Comparison of ENCODE assay signal across 10 cellular contexts in genomic region chr2:11304476-11304875, GRCh38.
"Had no signal": no experiment of that assay in that cellular context is flagged by ENCODE, and none has a peak within 500 bp of the region (broad histone marks: within the 10 kb centered on the region; RNA-seq: fewer than 3 reads in every experiment).

No MANE protein-coding gene starts in this region.

- ATAC-seq: GM23338, HCT116 had no signal

- H3K36me3 ChIP-seq: HAP-1 had no signal

- H3K4me2 ChIP-seq: GM23338 had no signal

- H3K4me1 Mint-ChIP-seq: GM23338, H9 had no signal

- H2AFZ ChIP-seq: GM23248, GM23338 had no signal

- H3K27ac Mint-ChIP-seq: GM23338, H9, HFFc6 had no signal

- H3K4me3 Mint-ChIP-seq: GM23338, H9, HFFc6 had no signal

- DNase-seq: GM23248, GOT3, H7, H9, HCEC 1CT, HFFc6 had no signal

- H3K4me3 ChIP-seq: GM23248, GM23338, HAP-1 had no signal

- FAIRE-seq: H1 had no signal

- H3K9me3 ChIP-seq: HAP-1 had no signal

- H3K9ac ChIP-seq: GM23248 had no signal

- H3K9me3 Mint-ChIP-seq: GM23338, H9, HFFc6 had no signal
